12 cellular contexts compared by ENCODE assay signal in genomic region chr2:71156531-71156930, GRCh38. TPM values are rescaled to one million over a fixed set of nuclear protein-coding genes. Genes with fewer than 3 reads are reported as not detected.
A peak's percentile ranks its signal among the peaks of the same experiment; 100 is the strongest.
DNase-seq lines count a peak whose midpoint lies in the region; ATAC-seq and TF ChIP-seq lines count a peak whose summit lies in the region.
"Had no signal": no experiment of that assay in that cellular context is flagged by ENCODE, and none has a peak within 500 bp of the region (broad histone marks: within the 10 kb centered on the region; RNA-seq: fewer than 3 reads in every experiment).

No MANE protein-coding gene starts in this region.

- dilution Hi-C loops in IMR-90 (cut with HindIII; ENCODE audit: low sequenced_read_pairs, unreplicated experiment): no loop called here

- TF ChIP-seq CTCF in A673 (conservative IDR thresholded peaks at IDR 0.05; ENCODE audit: low read depth, low read length): no peak
- no peak for TF ChIP-seq CTCF in IMR-90 (conservative IDR thresholded peaks at IDR 0.05; ENCODE audit: low read depth, low read length)
- no peak for TF ChIP-seq CTCF in fibroblast of the aortic adventitia (IDR thresholded peaks at IDR 0.05; ENCODE audit: insufficient read depth, low read length)

- no peak overlapping the region for H3K56ac ChIP-seq in IMR-90 (ENCODE audit: extremely low read depth, insufficient read depth, low read length)

- H3K4me3 ChIP-seq in A673 (ENCODE audit: low read depth, low read length, poor library complexity, severe bottlenecking) (peak overlapping the region; percentile 17), IMR-90 (ENCODE audit: insufficient read depth, low read depth, low read length) (no peak overlapping the region), fibroblast of the aortic adventitia (ENCODE audit: low read depth, low read length) (peak overlapping the region; percentile 53)
- H3K4me3 ChIP-seq: pancreas had no signal

- H2BK15ac ChIP-seq in IMR-90 (ENCODE audit: low read depth, low read length): no peak overlapping the region

- H2AK5ac ChIP-seq in IMR-90 (ENCODE audit: low read depth, low read length): no peak overlapping the region

- DNase-seq in A673 (ENCODE audit: low spot score) (peak; percentile 73), IMR-90 (peak; percentile 23), NCI-H524 treated with DMSO at 0.1 percent for 48 hours (lab: John Stamatoyannopoulos, UW) (peak; percentile 81), fibroblast of the aortic adventitia (ENCODE audit: low read depth) (peak; percentile 35), epidermal melanocyte (ENCODE audit: insufficient read length, low spot score) (no peak)
- DNase-seq in activated effector memory CD4-positive, alpha-beta T cell treated with Interleukin-2 at 50 U/mL for 16 hours: no peak
- DNase-seq: NCI-H1930, pancreas, T-helper 17 cell had no signal

- no peak overlapping the region for H3K4ac ChIP-seq in IMR-90 (ENCODE audit: low read depth, low read length)

- H2BK120ac ChIP-seq in IMR-90 (ENCODE audit: low read depth, low read length): no peak overlapping the region

- H2AFZ ChIP-seq in IMR-90 (replicated peaks; ENCODE audit: low read length, poor library complexity): peak overlapping the region; percentile 71

- CTCF ChIA-PET in A673 (lab: Charles Lee) (interaction anchor here (0.6 to 1.6 kb wide), 3 partner anchors 56 to 293 kb away, joined by 3 to 11 read pairs (median 4); no protein-coding TSS in a partner anchor), IMR-90 (lab: Yijun Ruan, JAX) (interaction anchor here (0.8 to 1.0 kb wide), 2 partner anchors 23 to 34 kb away, joined by 3 read pairs; no protein-coding TSS in a partner anchor)

- in situ Hi-C loops in IMR-90 (cut with MboI; ENCODE audit: low sequenced_read_pairs): loop anchor here (10.0 kb wide), 1 partner anchor 348 kb away; no protein-coding TSS in a partner anchor

- no peak overlapping the region for H2AK9ac ChIP-seq in IMR-90 (replicated peaks; ENCODE audit: low read depth, low read length, poor library complexity)

- H3K14ac ChIP-seq in IMR-90 (replicated peaks; ENCODE audit: low read depth, low read length): no peak overlapping the region

- peaks cover 6% of the 10 kb centered on the region for H3K4me1 ChIP-seq in A673 (ENCODE audit: insufficient read depth, low read length, poor library complexity, severe bottlenecking)
- peaks cover 2% of the 10 kb centered on the region; the same call in 1 of the 2 replicates for H3K4me1 ChIP-seq in IMR-90 (ENCODE audit: control insufficient read depth, insufficient read depth, low read length)
- H3K4me1 ChIP-seq: pancreas had no signal

- ATAC-seq in IMR-90 (ENCODE audit: low read depth) (peak; percentile 64), HG02973 (IDR thresholded peaks at IDR 0.05; ENCODE audit: unreplicated experiment) (no peak), GM18909 (IDR thresholded peaks at IDR 0.05; ENCODE audit: poor library complexity, unreplicated experiment) (no peak)
- ATAC-seq: T-helper 17 cell had no signal

- no peak for TF ChIP-seq RAD21 in IMR-90 (IDR thresholded peaks at IDR 0.05; ENCODE audit: low read length)

- POLR2A ChIA-PET in A673 (lab: Charles Lee; ENCODE audit: low non-redundant PET): no interaction called here
- POLR2A ChIA-PET in IMR-90 (lab: Charles Lee; ENCODE audit: unreplicated experiment): no interaction called here

- H3K79me1 ChIP-seq in IMR-90 (ENCODE audit: low read depth in 1 of 2, low read length in 2 of 2): no peaks in the 10 kb centered on the region

- no peak overlapping the region for H3K23ac ChIP-seq in IMR-90 (ENCODE audit: low read depth, low read length)

- H3K9me3 ChIP-seq in A673 (ENCODE audit: low read depth, low read length, poor library complexity, severe bottlenecking) (no peaks in the 10 kb centered on the region), IMR-90 (ENCODE audit: control insufficient read depth, insufficient read depth, low read length) (no peaks in the 10 kb centered on the region)
- H3K9me3 ChIP-seq: pancreas had no signal

- TF ChIP-seq POLR2A in IMR-90 (IDR thresholded peaks at IDR 0.05; ENCODE audit: low read depth, low read length): no peak

- BruUV-seq in A673 (replicated peaks; lab: Mats Ljungman, UMichigan) (no TSS peak), IMR-90 (replicated peaks; lab: Mats Ljungman, UMichigan) (no TSS peak)

- no peaks in the 10 kb centered on the region for H3K9me1 ChIP-seq in IMR-90 (ENCODE audit: insufficient read depth, low read length)

- no peak overlapping the region for H2BK20ac ChIP-seq in IMR-90 (ENCODE audit: low read depth, low read length)

- H3K27ac ChIP-seq in A673 (ENCODE audit: low read depth, low read length, poor library complexity, severe bottlenecking): no peak overlapping the region
- H3K27ac ChIP-seq in IMR-90 (ENCODE audit: insufficient read depth, low read length): no peak overlapping the region
- H3K27ac ChIP-seq: dorsolateral prefrontal cortex, pancreas had no signal

- no peak overlapping the region for H4K5ac ChIP-seq in IMR-90 (ENCODE audit: low read depth, low read length)

- no peak overlapping the region for H3K18ac ChIP-seq in IMR-90 (ENCODE audit: low read depth, low read length)

- H4K8ac ChIP-seq in IMR-90 (ENCODE audit: low read depth in 2 of 2, low read length in 2 of 2): no peak overlapping the region

- peak overlapping the region; percentile 81; the same call in 1 of the 2 replicates for H3K4me2 ChIP-seq in IMR-90 (ENCODE audit: low read depth, low read length)

- no peak overlapping the region for H4K91ac ChIP-seq in IMR-90 (ENCODE audit: insufficient read depth, low read depth, low read length)

- intact Hi-C loops in A673 (cut with micrococcal nuclease; ENCODE audit: unreplicated experiment): loop anchor here (10.0 kb wide), 1 partner anchor 138 kb away; no protein-coding TSS in a partner anchor
- intact Hi-C loops in IMR-90 (cut with micrococcal nuclease): no loop called here

- H3K36me3 ChIP-seq in A673 (ENCODE audit: insufficient read depth, low read length, poor library complexity, severe bottlenecking) (no peaks in the 10 kb centered on the region), IMR-90 (ENCODE audit: control insufficient read depth, insufficient read depth, low read length) (no peaks in the 10 kb centered on the region)
- H3K36me3 ChIP-seq: pancreas had no signal

- 20% methylated on average over 2 of the region's 5 CpGs; no CpG with 5 or more reads in 1 of the 2 experiments for WGBS in IMR-90 (ENCODE audit: extremely low coverage in 2 of 2, insufficient read length in 1 of 2), 2 experiments

- H3K27me3 ChIP-seq in A673 (replicated peaks; ENCODE audit: insufficient read depth, low read depth, low read length, poor library complexity) (no peaks in the 10 kb centered on the region), IMR-90 (ENCODE audit: control insufficient read depth, insufficient read depth, low read length) (peaks cover 8% of the 10 kb centered on the region; the same call in 1 of the 2 replicates)
- H3K27me3 ChIP-seq: dorsolateral prefrontal cortex, pancreas had no signal

- no peak overlapping the region for H3K9ac ChIP-seq in IMR-90 (ENCODE audit: low read depth, low read length)

- no peaks in the 10 kb centered on the region for H4K20me1 ChIP-seq in IMR-90 (ENCODE audit: insufficient read depth, low read length)

- H2BK5ac ChIP-seq in IMR-90 (ENCODE audit: low read depth, low read length, poor library complexity, severe bottlenecking): no peak overlapping the region

TF ChIP-seq in IMR-90, 13 proteins besides CTCF, POLR2A, EP300 and RAD21:
- no peak for TF ChIP-seq ELK1 (IDR thresholded peaks at IDR 0.05; ENCODE audit: borderline replicate concordance, low read depth, low read length)
- no peak for TF ChIP-seq USF2 (IDR thresholded peaks at IDR 0.05; ENCODE audit: low read depth, low read length)
- TF ChIP-seq SMC3 (IDR thresholded peaks at IDR 0.05; ENCODE audit: low read depth, low read length): no peak
- TF ChIP-seq RFX5 (IDR thresholded peaks at IDR 0.05; ENCODE audit: low read depth, low read length): no peak
- TF ChIP-seq NFE2L2 (IDR thresholded peaks at IDR 0.05; ENCODE audit: low read depth, low read length): no peak
- TF ChIP-seq MXI1 (IDR thresholded peaks at IDR 0.05; ENCODE audit: borderline replicate concordance, low read depth, low read length): no peak

RNA-seq across cellular contexts. Expression of gene MPHOSPH10, which starts 26.1 kb away (rescaled TPM):
- total RNA-seq in A673 (2021): 56.4 and 66.3 TPM in 2 replicates
- 5.4 and 15.6 TPM in 2 replicates for total RNA-seq in IMR-90 (2012; rRNA removed)
- 11.1 and 11.2 TPM in 2 replicates for polyA plus RNA-seq in IMR-90 (2012; rRNA removed)
- polyA plus RNA-seq in IMR-90 (2012; cell fraction: cytosol; rRNA removed): 1.4 and 1.6 TPM in 2 replicates
- 2.6 and 9.3 TPM in 2 replicates for polyA plus RNA-seq in IMR-90 (2012; cell fraction: nucleus; rRNA removed; ENCODE audit: low replicate concordance)
- total RNA-seq in fibroblast of the aortic adventitia (ENCODE audit: low replicate concordance): 23.4 and 56.3 TPM in 2 replicates

RNA-seq across cellular contexts. Expression of gene MCEE, which starts 26.5 kb away (rescaled TPM):
- total RNA-seq in A673 (2021) (11.2 and 11.8 TPM in 2 replicates), IMR-90 (2012; rRNA removed) (11.1 and 13.9 TPM in 2 replicates), fibroblast of the aortic adventitia (ENCODE audit: low replicate concordance) (8.0 and 18.8 TPM in 2 replicates)
- polyA plus RNA-seq in IMR-90 (2012; rRNA removed): 13.4 and 15.0 TPM in 2 replicates
- polyA plus RNA-seq in IMR-90 (2012; cell fraction: cytosol; rRNA removed): 5.4 and 5.9 TPM in 2 replicates
- 30.8 and 50.7 TPM in 2 replicates for polyA plus RNA-seq in IMR-90 (2012; cell fraction: nucleus; rRNA removed; ENCODE audit: low replicate concordance)

Comparison
In these comparisons a context has a peak if more than half of its experiments do, and no peak if none do; other contexts are left out.
1. DNase-seq: peak in A673 (single experiment), IMR-90 (single experiment), NCI-H524 treated with DMSO at 0.1 percent for 48 hours (single experiment) and fibroblast of the aortic adventitia (single experiment); none in epidermal melanocyte (single experiment) and activated effector memory CD4-positive, alpha-beta T cell treated with Interleukin-2 at 50 U/mL for 16 hours (single experiment).